1 cellular context compared by ENCODE assay signal in genomic region chr11:103618532-103618931, GRCh38.
TF ChIP-seq lines count a peak whose summit lies in the region.

No MANE protein-coding gene starts in this region.

TF ChIP-seq in IMR-90, 13 proteins besides CTCF, POLR2A, EP300 and RAD21:
- TF ChIP-seq BHLHE40 (IDR thresholded peaks at IDR 0.05; ENCODE audit: low read depth, low read length) (no peak), CEBPB (IDR thresholded peaks at IDR 0.05; ENCODE audit: low read depth, low read length) (peak; percentile 65; the same call in 1 of the 2 replicates), MAFK (IDR thresholded peaks at IDR 0.05; ENCODE audit: low read depth, low read length) (peak; percentile 49)
